ENCODE assay signal across 8 cellular contexts in the genomic region with DNA sequence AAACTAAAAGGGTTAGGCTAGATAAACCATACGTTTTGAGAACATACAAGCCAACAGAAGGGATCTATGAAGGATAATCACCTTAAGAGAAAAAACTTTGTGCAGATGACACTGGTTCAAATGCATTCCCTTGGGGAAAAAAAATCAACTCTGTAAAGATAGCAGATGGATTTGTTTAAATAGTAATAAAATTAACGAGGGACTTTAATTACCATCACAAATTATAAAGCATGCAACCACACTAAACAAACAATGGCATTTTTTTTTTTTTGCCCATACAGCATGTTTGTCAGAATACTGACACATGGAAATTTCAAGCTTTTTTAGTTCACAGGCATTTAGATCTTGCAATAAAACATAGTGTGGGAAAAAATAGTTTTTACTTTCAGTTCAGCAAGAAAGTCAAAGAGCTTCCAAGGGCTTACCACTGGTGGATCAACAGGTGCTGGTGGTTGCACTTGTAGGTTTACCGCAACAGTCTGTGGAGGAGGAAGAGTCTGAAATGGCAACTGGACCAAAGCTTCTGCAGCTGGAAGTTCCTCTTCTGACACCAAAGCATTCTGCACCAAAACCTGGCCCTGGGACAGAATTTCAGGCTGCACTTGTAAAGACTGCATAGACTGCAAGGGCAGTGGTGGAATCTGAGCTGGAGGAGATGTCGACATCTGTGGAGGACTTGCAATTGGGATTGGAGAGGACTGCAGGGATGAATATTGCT. TPM values are rescaled to one million over a fixed set of nuclear protein-coding genes. Genes with fewer than 3 reads are reported as not detected.
DNase-seq lines count a peak whose midpoint lies in the region; ATAC-seq and TF ChIP-seq lines count a peak whose summit lies in the region.

No MANE protein-coding gene starts in this region.

- H2AFZ ChIP-seq in OCI-LY7 (ENCODE audit: low read length) (no peak overlapping the region), osteoblast (ENCODE audit: low read length) (no peak overlapping the region)

- POLR2A ChIA-PET in MCF 10A (lab: Yijun Ruan, JAX) = interaction anchor here (1.1 to 1.5 kb wide), 4 partner anchors 9 to 20 kb away, joined by 3 to 4 read pairs (median 3); no protein-coding TSS in a partner anchor
- POLR2A ChIA-PET in OCI-LY7 (lab: Charles Lee) = interaction anchor here (0.5 to 5.4 kb wide), 24 partner anchors 9 to 262 kb away, joined by 3 to 86 read pairs (median 4); a partner anchor contains a TSS
- POLR2A ChIA-PET in naive thymus-derived CD4-positive, alpha-beta T cell (lab: Charles Lee) = interaction anchor here (0.6 to 1.5 kb wide), 3 partner anchors 46 to 362 kb away, joined by 3 to 8 read pairs (median 6); no protein-coding TSS in a partner anchor

- H3K27ac ChIP-seq in breast epithelium (no peak overlapping the region), OCI-LY7 (ENCODE audit: low read depth, low read length, poor library complexity, severe bottlenecking) (peak overlapping the region; percentile 96), upper lobe of right lung (no peak overlapping the region), osteoblast (ENCODE audit: low read depth, low read length) (no peak overlapping the region)
- peak overlapping the region; percentile 39 for H3K27ac ChIP-seq in naive thymus-derived CD4-positive, alpha-beta T cell (ENCODE audit: low read depth, low read length)

- no peaks in the 10 kb centered on the region for H3K27me3 Mint-ChIP-seq in MCF 10A (ENCODE audit: insufficient read depth, unreplicated experiment)
- H3K27me3 Mint-ChIP-seq in naive thymus-derived CD4-positive, alpha-beta T cell = no peaks in the 10 kb centered on the region

- H3K9me3 ChIP-seq in breast epithelium (peaks cover 0 to 12% of the 10 kb centered on the region in 2 donors), OCI-LY7 (ENCODE audit: low read length) (peaks cover 7% of the 10 kb centered on the region; the same call in 1 of the 2 replicates), upper lobe of right lung (no peaks in the 10 kb centered on the region), osteoblast (ENCODE audit: low read depth, low read length) (no peaks in the 10 kb centered on the region)
- peaks cover 0 to 8% (median 0%) of the 10 kb centered on the region in 3 experiments for H3K9me3 ChIP-seq in naive thymus-derived CD4-positive, alpha-beta T cell (ENCODE audit: control insufficient read depth in 2 of 3, low read length in 3 of 3)

- peak; percentile 5 for DNase-seq in MCF 10A (ENCODE audit: unreplicated experiment)
- DNase-seq in breast epithelium (ENCODE audit: low spot score in 2 of 2) = no peak
- peak; percentile 95 for DNase-seq in OCI-LY7 (ENCODE audit: low spot score)
- DNase-seq in naive thymus-derived CD4-positive, alpha-beta T cell = peak in 7 of 9 donors; percentile 9 to 37 (median 16)
- DNase-seq in KG1 (lab: John Stamatoyannopoulos, UW) = no peak
- DNase-seq in upper lobe of right lung = no peak
- no peak for DNase-seq in osteoblast (ENCODE audit: insufficient read length, low spot score, missing footprints)

- H3K4me1 Mint-ChIP-seq in MCF 10A (ENCODE audit: insufficient read depth, unreplicated experiment) = peaks cover 11% of the 10 kb centered on the region
- H3K4me1 Mint-ChIP-seq in naive thymus-derived CD4-positive, alpha-beta T cell = peaks cover 13 to 67% (median 42%) of the 10 kb centered on the region in 7 donors

- H3K4me3 ChIP-seq in breast epithelium = no peak overlapping the region
- peak overlapping the region; percentile 61 for H3K4me3 ChIP-seq in OCI-LY7 (ENCODE audit: low read depth, low read length, poor library complexity, severe bottlenecking)
- H3K4me3 ChIP-seq in naive thymus-derived CD4-positive, alpha-beta T cell (ENCODE audit: low read length) = no peak overlapping the region
- no peak overlapping the region for H3K4me3 ChIP-seq in upper lobe of right lung
- no peak overlapping the region for H3K4me3 ChIP-seq in osteoblast (ENCODE audit: insufficient read depth, low read length)

- H3K79me2 ChIP-seq in OCI-LY7 (ENCODE audit: insufficient read depth, low read depth, low read length) = peaks cover 81% of the 10 kb centered on the region
- peaks cover 26% of the 10 kb centered on the region for H3K79me2 ChIP-seq in osteoblast (ENCODE audit: insufficient read depth, low read length)

- H3K4me1 ChIP-seq in breast epithelium (no peaks in the 10 kb centered on the region), OCI-LY7 (ENCODE audit: insufficient read depth, low read length, poor library complexity, severe bottlenecking) (peaks cover 91% of the 10 kb centered on the region), upper lobe of right lung (no peaks in the 10 kb centered on the region), osteoblast (ENCODE audit: insufficient read depth, low read length) (no peaks in the 10 kb centered on the region)
- H3K4me1 ChIP-seq in naive thymus-derived CD4-positive, alpha-beta T cell (ENCODE audit: control insufficient read depth in 2 of 2, insufficient read depth in 2 of 2, low read length in 2 of 2) = peaks cover 0 to 9% of the 10 kb centered on the region in 2 donors

- intact Hi-C loops in MCF 10A (cut with micrococcal nuclease) = no loop called here
- intact Hi-C loops in breast epithelium (cut with DNase I; ENCODE audit: low total_unique reads) = no loop called here
- intact Hi-C loops in OCI-LY7 (cut with micrococcal nuclease; ENCODE audit: unreplicated experiment) = loop anchor here (1.0 to 5.0 kb wide), 6 partner anchors 26 to 229 kb away; a partner anchor contains a TSS
- intact Hi-C loops in naive thymus-derived CD4-positive, alpha-beta T cell (cut with micrococcal nuclease) = loop anchor here (2.0 to 5.0 kb wide), 3 partner anchors 14 to 49 kb away; no protein-coding TSS in a partner anchor
- intact Hi-C loops in upper lobe of right lung (cut with DNase I) = no loop called here

- BruUV-seq in MCF 10A (replicated peaks; lab: Mats Ljungman, UMichigan) = no TSS peak
- no TSS peak for BruUV-seq in OCI-LY7 (replicated peaks; lab: Mats Ljungman, UMichigan)

- H3K36me3 Mint-ChIP-seq in MCF 10A (ENCODE audit: insufficient read depth, unreplicated experiment) = peaks cover 51% of the 10 kb centered on the region
- peaks cover 11 to 45% (median 30%) of the 10 kb centered on the region in 5 donors for H3K36me3 Mint-ChIP-seq in naive thymus-derived CD4-positive, alpha-beta T cell

- TF ChIP-seq POLR2A in breast epithelium (IDR thresholded peaks at IDR 0.05) = no peak

- CTCF ChIA-PET in MCF 10A (lab: Yijun Ruan, JAX) = interaction anchor here (0.5 to 1.8 kb wide), 3 partner anchors 10 to 1100 kb away, joined by 3 to 8 read pairs (median 4); no protein-coding TSS in a partner anchor
- CTCF ChIA-PET in OCI-LY7 (lab: Charles Lee; ENCODE audit: unreplicated experiment) = interaction anchor here (0.5 to 1.1 kb wide), 3 partner anchors 23 to 85 kb away, joined by 3 to 4 read pairs (median 4); no protein-coding TSS in a partner anchor
- CTCF ChIA-PET in naive thymus-derived CD4-positive, alpha-beta T cell (lab: Charles Lee) = interaction anchor here (1.3 kb wide), 1 partner anchor 43 kb away, joined by 5 read pairs; no protein-coding TSS in a partner anchor

- H3K36me3 ChIP-seq in breast epithelium (peaks cover 12% of the 10 kb centered on the region), OCI-LY7 (ENCODE audit: insufficient read depth, low read length) (peaks cover 67% of the 10 kb centered on the region), upper lobe of right lung (peaks cover 43% of the 10 kb centered on the region), osteoblast (ENCODE audit: insufficient read depth, low read length) (peaks cover 24% of the 10 kb centered on the region)
- H3K36me3 ChIP-seq in naive thymus-derived CD4-positive, alpha-beta T cell (ENCODE audit: control insufficient read depth in 2 of 3, insufficient read depth in 3 of 3, low read length in 3 of 3) = peaks cover 0 to 35% (median 12%) of the 10 kb centered on the region in 3 experiments

- H4K20me1 ChIP-seq in OCI-LY7 (ENCODE audit: insufficient read depth, low read length) (no peaks in the 10 kb centered on the region), osteoblast (ENCODE audit: insufficient read depth, low read length) (no peaks in the 10 kb centered on the region)

- no peak for TF ChIP-seq CTCF in MCF 10A (IDR thresholded peaks at IDR 0.05; ENCODE audit: unreplicated experiment)
- TF ChIP-seq CTCF in breast epithelium (IDR thresholded peaks at IDR 0.05) = no peak
- no peak for TF ChIP-seq CTCF in OCI-LY7 (conservative IDR thresholded peaks at IDR 0.05; ENCODE audit: low read length)
- no peak for TF ChIP-seq CTCF in upper lobe of right lung (IDR thresholded peaks at IDR 0.05)
- no peak for TF ChIP-seq CTCF in osteoblast (IDR thresholded peaks at IDR 0.05; ENCODE audit: extremely low read depth, low read depth, low read length)

- H3K4me2 ChIP-seq in OCI-LY7 (ENCODE audit: low read length) (peak overlapping the region; percentile 77), osteoblast (ENCODE audit: insufficient read depth, low read length) (no peak overlapping the region)

- ATAC-seq in HG03045 (IDR thresholded peaks at IDR 0.05; ENCODE audit: unreplicated experiment) (peak; percentile 95), upper lobe of right lung (no peak)
- peak; percentile 64 for ATAC-seq in naive thymus-derived CD4-positive, alpha-beta T cell

- H3K4me3 Mint-ChIP-seq in MCF 10A (ENCODE audit: unreplicated experiment) = no peak overlapping the region
- peak overlapping the region; percentile 53 to 89 (median 75) for H3K4me3 Mint-ChIP-seq in naive thymus-derived CD4-positive, alpha-beta T cell

- H3K9me2 ChIP-seq in OCI-LY7 (ENCODE audit: insufficient read depth, low read length) = no peaks in the 10 kb centered on the region

- H3K27ac Mint-ChIP-seq in MCF 10A (ENCODE audit: low read depth, unreplicated experiment) = peak overlapping the region; percentile 36
- H3K27ac Mint-ChIP-seq in naive thymus-derived CD4-positive, alpha-beta T cell = peak overlapping the region; percentile 50 to 88 (median 73)

- H3K9me3 Mint-ChIP-seq in MCF 10A (ENCODE audit: unreplicated experiment) = no peaks in the 10 kb centered on the region
- peaks cover 0 to 7% (median 1%) of the 10 kb centered on the region in 11 donors for H3K9me3 Mint-ChIP-seq in naive thymus-derived CD4-positive, alpha-beta T cell

- H3K27me3 ChIP-seq in breast epithelium = no peaks in the 10 kb centered on the region
- H3K27me3 ChIP-seq in naive thymus-derived CD4-positive, alpha-beta T cell (ENCODE audit: control insufficient read depth in 2 of 2, insufficient read depth in 2 of 2, low read length in 2 of 2) = no peaks in the 10 kb centered on the region
- no peaks in the 10 kb centered on the region for H3K27me3 ChIP-seq in upper lobe of right lung
- H3K27me3 ChIP-seq in osteoblast (ENCODE audit: insufficient read depth, low read length) = no peaks in the 10 kb centered on the region

RNA-seq across cellular contexts. Expression of a gene that starts 53.1 kb away (rescaled TPM):
- total RNA-seq in MCF 10A (2022) (54.3 and 65.3 TPM in 2 replicates), breast epithelium (100 to 1,000 TPM in 1 of 3 donors, 10 to 100 TPM in 2; 65.1 to 117 (median 87.2) TPM), OCI-LY7 (2022) (89.7 and 104 TPM in 2 replicates), upper lobe of right lung (84.4 TPM), osteoblast (36.9 and 47.1 TPM in 2 replicates)
- 36.1 and 40.6 TPM in 2 replicates for total RNA-seq in OCI-LY7 (2014; rRNA removed; shearing (Covaris generic))
- 100 to 1,000 TPM in 4 of 5 experiments, 10 to 100 TPM in 1; 78.9 to 215 (median 158) TPM for total RNA-seq in naive thymus-derived CD4-positive, alpha-beta T cell
- polyA plus RNA-seq in naive thymus-derived CD4-positive, alpha-beta T cell = 10 to 100 TPM; 46.3 to 67.2 TPM

Comparison
In these comparisons a context has a peak if more than half of its experiments do, and no peak if none do; other contexts are left out.
1. DNase-seq: peak in MCF 10A (single experiment), OCI-LY7 (single experiment) and naive thymus-derived CD4-positive, alpha-beta T cell (7 of 9); none in breast epithelium (0 of 2), KG1 (single experiment), upper lobe of right lung (single experiment) and osteoblast (single experiment).
2. H3K27ac ChIP-seq: peak in OCI-LY7 (single experiment) and naive thymus-derived CD4-positive, alpha-beta T cell (single experiment); none in breast epithelium (0 of 2), upper lobe of right lung (single experiment) and osteoblast (single experiment).
3. intact Hi-C loops: an anchor here in OCI-LY7 (1.0 to 5.0 kb wide) and naive thymus-derived CD4-positive, alpha-beta T cell (2.0 to 5.0 kb wide); none called in MCF 10A, breast epithelium and upper lobe of right lung.